23 cellular contexts compared by ENCODE assay signal in genomic region chr2:19653336-19653908, GRCh38.
"Had no signal": no experiment of that assay in that cellular context is flagged by ENCODE, and none has a peak within 500 bp of the region (broad histone marks: within the 10 kb centered on the region; RNA-seq: fewer than 3 reads in every experiment).

No MANE protein-coding gene starts in this region.

- H3K27ac ChIP-seq: VCaP had no signal

- ATAC-seq: activated naive CD4-positive, alpha-beta T cell treated with anti-CD3 and anti-CD28 coated beads, Interleukin-2, amount 50 U/mL, for 72 hours; activated naive CD8-positive, alpha-beta T cell treated with anti-CD3 and anti-CD28 coated beads, Interleukin-2, amount 50 U/mL, for 24 hours; activated T-cell treated with anti-CD3 and anti-CD28 coated beads, Interleukin-2, amount 50 U/mL, for 4 hours; T-cell had no signal

- H3K36me3 ChIP-seq: MG63 had no signal

- H3K4me3 ChIP-seq: MG63 had no signal

- H3K9me3 ChIP-seq: MG63 had no signal

- DNase-seq: activated CD4-positive, alpha-beta memory T cell treated with anti-CD3 and anti-CD28 coated beads for 36 hours; activated CD4-positive, alpha-beta T cell treated with anti-CD3 and anti-CD28 coated beads, Interleukin-2, amount 10 ng/mL, durations not matched to agents 7 days and 5 days; activated CD4-positive, CD25-positive, alpha-beta regulatory T cell; activated CD8-positive, alpha-beta memory T cell treated with anti-CD3 and anti-CD28 coated beads for 24 hours; activated effector memory CD4-positive, alpha-beta T cell treated with anti-CD3 and anti-CD28 coated beads, Interleukin-2, amount 50 U/mL, for 16 hours; activated naive CD4-positive, alpha-beta T cell treated with Interleukin-2 at 50 U/mL for 16 hours; activated naive CD8-positive, alpha-beta T cell treated with anti-CD3 and anti-CD28 coated beads, Interleukin-2, amount 50 U/mL, for 24 hours; activated T-cell treated with anti-CD3 and anti-CD28 coated beads, Interleukin-2, amount 50 U/mL, for 4 hours; amniotic stem cell; MG63; NCI-H1105; NCI-H1436; NCI-H1694 treated with DMSO at 0.1 percent for 48 hours; NCI-H2029 treated with DMSO at 0.1 percent for 48 hours; NCI-H345; NCI-H510A; NCI-H526 treated with DMSO at 0.1 percent for 48 hours; SIG-M5; T-cell; T-helper 2 cell; T1000 had no signal

- H3K27me3 ChIP-seq: MG63 had no signal
